Comparison of ENCODE assay signal across 9 cellular contexts in the genomic region with DNA sequence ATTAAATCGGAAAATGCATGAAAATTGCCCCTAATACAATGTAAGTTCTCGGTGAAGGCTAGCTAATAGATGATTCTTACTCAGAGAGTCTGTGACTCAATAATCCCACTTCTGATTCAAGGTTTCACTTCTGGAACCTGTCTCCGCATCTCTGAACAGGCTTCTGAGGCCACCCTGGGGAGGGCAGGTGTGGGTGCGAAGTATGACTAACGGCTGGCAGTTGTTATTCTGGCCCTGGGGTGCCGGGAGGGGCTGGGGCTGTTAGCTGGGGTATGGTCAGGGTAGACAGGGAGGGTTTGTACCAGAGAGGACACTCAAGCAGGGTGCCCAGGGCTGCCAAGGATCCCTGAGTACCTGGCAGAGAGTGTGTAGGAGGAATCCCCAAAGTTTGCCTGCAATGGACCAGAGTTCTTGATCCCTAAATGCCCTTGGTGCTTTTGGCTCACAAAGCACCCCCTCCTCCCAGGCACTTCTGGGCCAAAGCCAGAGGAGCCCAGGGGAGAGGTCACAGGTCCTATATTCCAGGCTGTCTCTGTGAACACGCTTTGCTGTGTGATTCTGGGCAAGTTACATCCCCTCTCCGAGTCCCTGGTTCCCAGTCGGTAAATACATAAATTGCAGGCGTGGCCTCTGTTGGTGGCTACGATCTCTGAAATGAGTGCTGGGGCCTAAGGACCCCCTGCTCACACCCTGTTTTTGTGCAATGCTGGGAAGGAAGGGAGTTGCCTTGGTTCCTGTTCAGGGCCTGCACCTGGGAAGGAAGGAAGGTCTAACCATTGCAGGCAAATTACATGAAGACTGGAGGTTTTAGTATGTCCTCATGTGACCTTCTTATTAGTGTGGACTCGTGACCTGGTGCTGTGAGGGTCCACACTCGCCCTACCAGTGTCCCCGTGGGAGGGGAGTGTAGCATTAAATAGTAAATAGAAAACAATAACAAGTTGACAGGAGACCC. TPM values are rescaled to one million over a fixed set of nuclear protein-coding genes. Genes with fewer than 3 reads are reported as not detected.
A peak's percentile ranks its signal among the peaks of the same experiment; 100 is the strongest.
DNase-seq lines count a peak whose midpoint lies in the region; ATAC-seq lines count a peak whose summit lies in the region.
"Had no signal": no experiment of that assay in that cellular context is flagged by ENCODE, and none has a peak within 500 bp of the region (broad histone marks: within the 10 kb centered on the region; RNA-seq: fewer than 3 reads in every experiment).

No MANE protein-coding gene starts in this region.

- ATAC-seq in GM19397 (IDR thresholded peaks at IDR 0.05; ENCODE audit: unreplicated experiment) (peak; percentile 48), HG03460 (IDR thresholded peaks at IDR 0.05; ENCODE audit: unreplicated experiment) (peak; percentile 59), aorta (ENCODE audit: low FRiP score) (no peak)
- ATAC-seq in stimulated activated naive CD8-positive, alpha-beta T cell treated with anti-CD3 and anti-CD28 coated beads, Interleukin-15, amount 100 ng/mL, for 72 hours: peak; percentile 82

- H3K27me3 ChIP-seq in aorta (ENCODE audit: control insufficient read depth in 1 of 2, insufficient read depth in 2 of 2, low read length in 1 of 2): no peaks in the 10 kb centered on the region
- H3K27me3 ChIP-seq: right lobe of liver had no signal

- no peak overlapping the region for H3K27ac ChIP-seq in aorta (ENCODE audit: low read depth in 1 of 2, low read length in 2 of 2)
- H3K27ac ChIP-seq: right lobe of liver had no signal

- H3K4me1 ChIP-seq in aorta (ENCODE audit: control insufficient read depth in 1 of 2, insufficient read depth in 2 of 2, low read length in 2 of 2): no peaks in the 10 kb centered on the region
- H3K4me1 ChIP-seq: right lobe of liver had no signal

- WGBS in aorta, 2 donors: 89 to 90% methylated on average over 14 of the region's 14 CpGs

- H3K4me1 Mint-ChIP-seq in activated CD4-positive, alpha-beta memory T cell treated with anti-CD3 and anti-CD28 coated beads for 36 hours (ENCODE audit: low read depth): peaks cover 69% of the 10 kb centered on the region
- H3K4me1 Mint-ChIP-seq in immature natural killer cell: peaks cover 73 to 77% of the 10 kb centered on the region in 2 donors
- peaks cover 100% of the 10 kb centered on the region for H3K4me1 Mint-ChIP-seq in stimulated activated naive CD8-positive, alpha-beta T cell treated with anti-CD3 and anti-CD28 coated beads, Interleukin-15, amount 100 ng/mL, for 72 hours

- no peak overlapping the region for H3K4me3 ChIP-seq in aorta (ENCODE audit: low read length in 2 of 2)
- H3K4me3 ChIP-seq: right lobe of liver had no signal

- peak overlapping the region; percentile 27 for H3K4me3 Mint-ChIP-seq in activated CD4-positive, alpha-beta memory T cell treated with anti-CD3 and anti-CD28 coated beads for 36 hours
- H3K4me3 Mint-ChIP-seq in immature natural killer cell: peak overlapping the region; percentile 80 to 87 (median 84)
- peak overlapping the region; percentile 58 to 71 for H3K4me3 Mint-ChIP-seq in stimulated activated naive CD8-positive, alpha-beta T cell treated with anti-CD3 and anti-CD28 coated beads, Interleukin-15, amount 100 ng/mL, for 72 hours

- no peaks in the 10 kb centered on the region for H3K9me3 ChIP-seq in aorta (ENCODE audit: control insufficient read depth, low read length)
- H3K9me3 ChIP-seq: right lobe of liver had no signal

- no peaks in the 10 kb centered on the region for H3K9me3 Mint-ChIP-seq in activated CD4-positive, alpha-beta memory T cell treated with anti-CD3 and anti-CD28 coated beads for 36 hours
- H3K9me3 Mint-ChIP-seq in immature natural killer cell: no peaks in the 10 kb centered on the region
- no peaks in the 10 kb centered on the region for H3K9me3 Mint-ChIP-seq in stimulated activated naive CD8-positive, alpha-beta T cell treated with anti-CD3 and anti-CD28 coated beads, Interleukin-15, amount 100 ng/mL, for 72 hours

- in situ Hi-C loops in G401 (cut with HindIII; ENCODE audit: low sequenced_read_pairs): no loop called here

- peaks cover 61% of the 10 kb centered on the region for H3K36me3 Mint-ChIP-seq in activated CD4-positive, alpha-beta memory T cell treated with anti-CD3 and anti-CD28 coated beads for 36 hours
- peaks cover 24 to 47% (median 27%) of the 10 kb centered on the region in 3 donors for H3K36me3 Mint-ChIP-seq in immature natural killer cell

- peak overlapping the region; percentile 98 for H3K27ac Mint-ChIP-seq in activated CD4-positive, alpha-beta memory T cell treated with anti-CD3 and anti-CD28 coated beads for 36 hours
- H3K27ac Mint-ChIP-seq in immature natural killer cell: peak overlapping the region; percentile 94 to 99 (median 97)
- H3K27ac Mint-ChIP-seq in stimulated activated naive CD8-positive, alpha-beta T cell treated with anti-CD3 and anti-CD28 coated beads, Interleukin-15, amount 100 ng/mL, for 72 hours: peak overlapping the region; percentile 87 to 96

- intact Hi-C loops in activated CD4-positive, alpha-beta memory T cell treated with anti-CD3 and anti-CD28 coated beads for 36 hours (cut with micrococcal nuclease): loop anchor here (1.0 kb wide), 2 partner anchors 52 to 78 kb away; no protein-coding TSS in a partner anchor
- intact Hi-C loops in aorta (cut with DNase I): loop anchor here (10.0 kb wide), 1 partner anchor 78 kb away; a partner anchor contains a TSS

- no peaks in the 10 kb centered on the region for H3K27me3 Mint-ChIP-seq in activated CD4-positive, alpha-beta memory T cell treated with anti-CD3 and anti-CD28 coated beads for 36 hours
- H3K27me3 Mint-ChIP-seq in immature natural killer cell (ENCODE audit: low read depth in 3 of 3): peaks cover 2 to 21% (median 12%) of the 10 kb centered on the region in 3 donors
- H3K27me3 Mint-ChIP-seq in stimulated activated naive CD8-positive, alpha-beta T cell treated with anti-CD3 and anti-CD28 coated beads, Interleukin-15, amount 100 ng/mL, for 72 hours: no peaks in the 10 kb centered on the region

- CTCF ChIA-PET in activated CD4-positive, alpha-beta memory T cell treated with anti-CD3 and anti-CD28 coated beads for 36 hours (lab: Charles Lee): interaction anchor here (0.8 to 6.5 kb wide), 10 partner anchors 11 to 78 kb away, joined by 3 to 84 read pairs (median 5); a partner anchor contains a TSS

- POLR2A ChIA-PET in activated CD4-positive, alpha-beta memory T cell treated with anti-CD3 and anti-CD28 coated beads for 36 hours (lab: Charles Lee): interaction anchor here (0.6 to 5.6 kb wide), 22 partner anchors 10 to 567 kb away, joined by 3 to 50 read pairs (median 6); a partner anchor contains a TSS

- DNase-seq in activated CD4-positive, alpha-beta memory T cell treated with anti-CD3 and anti-CD28 coated beads for 36 hours: peak; percentile 93
- DNase-seq in immature natural killer cell (peak; percentile 76 to 80 (median 80)), aorta (no peak), G401 (ENCODE audit: low spot score) (no peak), islet precursor cell (no peak)
- DNase-seq in stimulated activated naive CD8-positive, alpha-beta T cell treated with anti-CD3 and anti-CD28 coated beads, Interleukin-15, amount 100 ng/mL, for 72 hours: peak; percentile 86 to 91
- DNase-seq: right lobe of liver had no signal

- no peaks in the 10 kb centered on the region for H3K36me3 ChIP-seq in aorta (ENCODE audit: control insufficient read depth in 1 of 2, insufficient read depth in 2 of 2, low read length in 1 of 2)
- H3K36me3 ChIP-seq: right lobe of liver had no signal

RNA-seq across cellular contexts. Expression of a gene that starts 49.9 kb away (rescaled TPM):
- total RNA-seq in activated CD4-positive, alpha-beta memory T cell treated with anti-CD3 and anti-CD28 coated beads for 36 hours: 1 to 10 TPM; 7.3 to 8.1 TPM
- polyA plus RNA-seq in immature natural killer cell (10 to 100 TPM in 1 of 3 donors, 1 to 10 TPM in 2; 2.4 to 10.8 (median 5.8) TPM), aorta (10 to 100 TPM; 19.0 to 21.4 TPM)
- total RNA-seq in aorta: 10 to 100 TPM; 29.4 to 37.1 TPM
- 31.9 and 36.7 TPM in 2 replicates for total RNA-seq in G401 (2014; rRNA removed; shearing (Covaris generic))

RNA-seq across cellular contexts. Expression of a gene that starts 53.1 kb away (rescaled TPM):
- 100 to 1,000 TPM; 151 to 167 TPM for total RNA-seq in activated CD4-positive, alpha-beta memory T cell treated with anti-CD3 and anti-CD28 coated beads for 36 hours
- 100 to 1,000 TPM in 1 of 3 donors, 10 to 100 TPM in 2; 18.2 to 151 (median 32.8) TPM for polyA plus RNA-seq in immature natural killer cell
- 10 to 100 TPM; 49.3 to 82.9 TPM for total RNA-seq in aorta
- polyA plus RNA-seq in aorta: 10 to 100 TPM in 1 of 2 donors, 1 to 10 TPM in 1; 4.9 to 22.6 TPM
- total RNA-seq in G401 (2014; rRNA removed; shearing (Covaris generic)): 0.07 TPM in 1 of 2 replicates, not detected in the other

Comparison
In these comparisons a context has a peak if more than half of its experiments do, and no peak if none do; other contexts are left out.
1. DNase-seq: peak in activated CD4-positive, alpha-beta memory T cell treated with anti-CD3 and anti-CD28 coated beads for 36 hours (single experiment), immature natural killer cell (3 of 3) and stimulated activated naive CD8-positive, alpha-beta T cell treated with anti-CD3 and anti-CD28 coated beads, Interleukin-15, amount 100 ng/mL, for 72 hours (2 of 2); none in aorta (0 of 2), G401 (single experiment) and islet precursor cell (single experiment).
2. H3K4me3 Mint-ChIP-seq: peak in every context shown above with its lines; median percentile 84 in immature natural killer cell; 64 in stimulated activated naive CD8-positive, alpha-beta T cell treated with anti-CD3 and anti-CD28 coated beads, Interleukin-15, amount 100 ng/mL, for 72 hours; 27 in activated CD4-positive, alpha-beta memory T cell treated with anti-CD3 and anti-CD28 coated beads for 36 hours.
3. RNA of a gene that starts 53.1 kb away (total RNA-seq): 151 to 167 TPM in activated CD4-positive, alpha-beta memory T cell treated with anti-CD3 and anti-CD28 coated beads for 36 hours and 49.3 to 82.9 TPM in aorta; 0.07 TPM in G401; every median in the first group is over 10 times any median in the second.
4. Peak in every context shown above with its lines, with median percentiles within 50 percentile points of each other: H3K27ac Mint-ChIP-seq.